Comparison of ENCODE assay signal across 14 cellular contexts in genomic region chr7:33698006-33698405, GRCh38.
"Had no signal": no experiment of that assay in that cellular context is flagged by ENCODE, and none has a peak within 500 bp of the region (broad histone marks: within the 10 kb centered on the region; RNA-seq: fewer than 3 reads in every experiment).

No MANE protein-coding gene starts in this region.

- H3K27me3 ChIP-seq: neutrophil, spleen had no signal

- H3K36me3 ChIP-seq: neutrophil had no signal

- DNase-seq: activated effector memory CD4-positive, alpha-beta T cell treated with Interleukin-2 at 50 U/mL for 16 hours; activated T-cell treated with anti-CD3 and anti-CD28 coated beads, Interleukin-2, amount 50 U/mL, for 1 hour; amygdala; cerebellar nuclear complex; dermis blood vessel endothelial cell; right cardiac atrium; spleen; stimulated activated CD4-positive, alpha-beta T cell treated with anti-CD3 and anti-CD28 coated beads, Interleukin-1b, Interleukin-23, amount 100 ng/mL, for 48 hours; stimulated activated naive B cell treated with anti-CD40 and anti-IgM and Interleukin-4, amounts not matched to agents 10 μg/mL and 1 μg/mL and 100 μg/mL, for 72 hours; substantia nigra; SW 1271; trophoblast cell had no signal

- H3K4me3 Mint-ChIP-seq: stimulated activated naive B cell treated with anti-CD40 and anti-IgM and Interleukin-4, amounts not matched to agents 10 μg/mL and 1 μg/mL and 100 μg/mL, for 72 hours had no signal

- H3K4me1 Mint-ChIP-seq: stimulated activated naive B cell treated with anti-CD40 and anti-IgM and Interleukin-4, amounts not matched to agents 10 μg/mL and 1 μg/mL and 100 μg/mL, for 72 hours had no signal

- H3K4me3 ChIP-seq: spleen had no signal

- H3K27ac Mint-ChIP-seq: activated naive CD4-positive, alpha-beta T cell treated with anti-CD3 and anti-CD28 coated beads, Interleukin-2, amount 50 U/mL, for 72 hours; stimulated activated naive B cell treated with anti-CD40 and anti-IgM and Interleukin-4, amounts not matched to agents 10 μg/mL and 1 μg/mL and 100 μg/mL, for 72 hours had no signal

- H3K27ac ChIP-seq: neutrophil, spleen had no signal

- H3K4me1 ChIP-seq: spleen had no signal

- H3K9me3 ChIP-seq: neutrophil had no signal
